In the genomic region with DNA sequence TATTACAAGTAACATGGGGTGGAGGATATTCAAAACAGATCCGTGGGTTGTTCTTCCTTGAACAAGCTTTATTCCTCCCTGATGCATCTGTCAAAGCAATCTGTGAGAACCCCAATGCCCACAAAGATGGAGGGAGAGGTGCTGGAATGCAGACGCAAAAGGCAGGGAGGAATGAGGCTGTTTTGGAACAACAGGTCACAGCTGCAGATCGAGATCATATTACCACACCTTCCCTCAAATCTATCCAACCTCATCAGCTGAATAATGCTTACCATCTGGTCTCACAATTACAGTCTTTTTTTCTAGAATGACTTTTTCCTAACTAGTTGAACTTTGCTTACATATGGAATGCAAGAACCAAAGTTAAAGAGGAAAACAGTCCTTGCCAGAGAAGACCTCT, we compare ENCODE assay signal across 11 cellular contexts.
DNase-seq lines count a peak whose midpoint lies in the region; ATAC-seq and TF ChIP-seq lines count a peak whose summit lies in the region.
"Had no signal": no experiment of that assay in that cellular context is flagged by ENCODE, and none has a peak within 500 bp of the region (broad histone marks: within the 10 kb centered on the region; RNA-seq: fewer than 3 reads in every experiment).

No MANE protein-coding gene starts in this region.

- H3K27me3 ChIP-seq in fibroblast of lung (ENCODE audit: control insufficient read depth, insufficient read depth, low read length) (no peaks in the 10 kb centered on the region), osteoblast (ENCODE audit: insufficient read depth, low read length) (no peaks in the 10 kb centered on the region)
- H3K27me3 ChIP-seq: sigmoid colon had no signal

- no peak overlapping the region for H2AFZ ChIP-seq in fibroblast of lung (ENCODE audit: low read length)
- no peak overlapping the region for H2AFZ ChIP-seq in osteoblast (ENCODE audit: low read length)

- H3K4me3 ChIP-seq in fibroblast of lung (replicated peaks in 1 of 4; ENCODE audit: control extremely low read depth in 1 of 4, insufficient read depth in 1 of 4, low read depth in 3 of 4, low read length in 4 of 4) (no peak overlapping the region), osteoblast (ENCODE audit: insufficient read depth, low read length) (no peak overlapping the region)
- H3K4me3 ChIP-seq: sigmoid colon had no signal

- peaks cover 7% of the 10 kb centered on the region for H3K4me1 ChIP-seq in fibroblast of lung (ENCODE audit: control insufficient read depth, extremely low read depth, insufficient read depth, low read length)
- peaks cover 6% of the 10 kb centered on the region for H3K4me1 ChIP-seq in osteoblast (ENCODE audit: insufficient read depth, low read length)
- H3K4me1 ChIP-seq: sigmoid colon had no signal

- peaks cover 4% of the 10 kb centered on the region for H3K36me3 ChIP-seq in fibroblast of lung (ENCODE audit: control insufficient read depth, insufficient read depth, low read length)
- H3K36me3 ChIP-seq in osteoblast (ENCODE audit: insufficient read depth, low read length) = peaks cover 4% of the 10 kb centered on the region
- H3K36me3 ChIP-seq: sigmoid colon had no signal

- no peak for ATAC-seq in HG02884 (IDR thresholded peaks at IDR 0.05; ENCODE audit: unreplicated experiment)
- ATAC-seq: T-cell had no signal

- TF ChIP-seq CTCF in fibroblast of lung (conservative IDR thresholded peaks at IDR 0.05 in 1 of 2, IDR thresholded peaks at IDR 0.05 in 1 of 2; ENCODE audit: low read depth in 1 of 2, low read length in 2 of 2) (no peak), osteoblast (IDR thresholded peaks at IDR 0.05; ENCODE audit: extremely low read depth, low read depth, low read length) (no peak)

- H4K20me1 ChIP-seq in fibroblast of lung (ENCODE audit: control insufficient read depth, extremely low read depth, insufficient read depth, low read length) = no peaks in the 10 kb centered on the region
- H4K20me1 ChIP-seq in osteoblast (ENCODE audit: insufficient read depth, low read length) = no peaks in the 10 kb centered on the region

- no peaks in the 10 kb centered on the region for H3K9me3 ChIP-seq in fibroblast of lung (ENCODE audit: control insufficient read depth, insufficient read depth, low read depth, low read length)
- H3K9me3 ChIP-seq in osteoblast (ENCODE audit: low read depth, low read length) = no peaks in the 10 kb centered on the region
- H3K9me3 ChIP-seq: sigmoid colon had no signal

- H3K27ac ChIP-seq in fibroblast of lung (ENCODE audit: insufficient read depth, low read length) (peak overlapping the region; percentile 62), osteoblast (ENCODE audit: low read depth, low read length) (no peak overlapping the region)

- peaks cover 75% of the 10 kb centered on the region for H3K79me2 ChIP-seq in fibroblast of lung (ENCODE audit: control insufficient read depth, insufficient read depth, low read length)
- peaks cover 91% of the 10 kb centered on the region for H3K79me2 ChIP-seq in osteoblast (ENCODE audit: insufficient read depth, low read length)

- H3K4me2 ChIP-seq in fibroblast of lung (ENCODE audit: extremely low read depth, insufficient read depth, low read length) (no peak overlapping the region), osteoblast (ENCODE audit: insufficient read depth, low read length) (no peak overlapping the region)

- H3K9ac ChIP-seq in fibroblast of lung (ENCODE audit: insufficient read depth, low read length) = no peak overlapping the region

- DNase-seq in GM03348 (ENCODE audit: low spot score) = peak; percentile 52
- peak; percentile 96 for DNase-seq in NCI-H2171 treated with DMSO at 0.1 percent for 48 hours (lab: John Stamatoyannopoulos, UW)
- peak; percentile 83 to 93 for DNase-seq in fibroblast of lung (ENCODE audit: low read depth in 2 of 2)
- peak; percentile 8 for DNase-seq in osteoblast (ENCODE audit: insufficient read length, low spot score, missing footprints)
- DNase-seq in GM19240 (ENCODE audit: insufficient read length, low spot score) = no peak
- no peak for DNase-seq in stimulated activated CD4-positive, alpha-beta T cell treated with anti-CD3 and anti-CD28 coated beads, Interleukin-15, amount 100 ng/mL, for 24 hours
- DNase-seq: activated CD4-positive, alpha-beta T cell treated with anti-CD3 and anti-CD28 coated beads for 1 hour; NCI-H1417 treated with DMSO at 0.1 percent for 48 hours; sigmoid colon; T-cell had no signal

Comparison
In these comparisons a context has a peak if more than half of its experiments do, and no peak if none do; other contexts are left out.
1. DNase-seq: peak in GM03348 (single experiment), NCI-H2171 treated with DMSO at 0.1 percent for 48 hours (single experiment), fibroblast of lung (2 of 2) and osteoblast (single experiment); none in GM19240 (single experiment) and stimulated activated CD4-positive, alpha-beta T cell treated with anti-CD3 and anti-CD28 coated beads, Interleukin-15, amount 100 ng/mL, for 24 hours (single experiment).